13 cellular contexts compared by ENCODE assay signal in genomic region chr15:80010131-80010673, GRCh38. TPM values are rescaled to one million over a fixed set of nuclear protein-coding genes. Genes with fewer than 3 reads are reported as not detected.
A peak's percentile ranks its signal among the peaks of the same experiment; 100 is the strongest.
DNase-seq lines count a peak whose midpoint lies in the region; ATAC-seq, FAIRE-seq and TF ChIP-seq lines count a peak whose summit lies in the region.
"Had no signal": no experiment of that assay in that cellular context is flagged by ENCODE, and none has a peak within 500 bp of the region (broad histone marks: within the 10 kb centered on the region; RNA-seq: fewer than 3 reads in every experiment).

No MANE protein-coding gene starts in this region.

- H3K9ac ChIP-seq in mammary epithelial cell (ENCODE audit: insufficient read depth, low read length): no peak overlapping the region

- no peaks in the 10 kb centered on the region for H3K9me3 Mint-ChIP-seq in activated naive CD8-positive, alpha-beta T cell treated with anti-CD3 and anti-CD28 coated beads for 36 hours
- H3K9me3 Mint-ChIP-seq: activated T-cell treated with anti-CD3 and anti-CD28 coated beads, Interleukin-2, amount 50 U/mL, for 72 hours; CD4-positive, CD25-positive, alpha-beta regulatory T cell; T-cell had no signal

- H3K27ac ChIP-seq in A549: no peak overlapping the region
- peak overlapping the region; percentile 74 for H3K27ac ChIP-seq in mammary epithelial cell (ENCODE audit: insufficient read depth, low read depth, low read length)
- H3K27ac ChIP-seq in A673 (ENCODE audit: low read depth, low read length, poor library complexity, severe bottlenecking): no peak overlapping the region
- H3K27ac ChIP-seq: psoas muscle had no signal

- no peaks in the 10 kb centered on the region for H3K36me3 Mint-ChIP-seq in activated naive CD8-positive, alpha-beta T cell treated with anti-CD3 and anti-CD28 coated beads for 36 hours
- no peaks in the 10 kb centered on the region for H3K36me3 Mint-ChIP-seq in T-helper 17 cell (ENCODE audit: low read depth)
- H3K36me3 Mint-ChIP-seq: CD4-positive, CD25-positive, alpha-beta regulatory T cell; T-cell had no signal

- no peak for FAIRE-seq in A549 (lab: Jason Lieb, UNC)
- FAIRE-seq: keratinocyte had no signal

- dilution Hi-C loops in mammary epithelial cell (cut with HindIII; ENCODE audit: low sequenced_read_pairs): no loop called here

- H3K27me3 ChIP-seq in mammary epithelial cell (ENCODE audit: insufficient read depth, low read length) (no peaks in the 10 kb centered on the region), A673 (replicated peaks; ENCODE audit: insufficient read depth, low read depth, low read length, poor library complexity) (no peaks in the 10 kb centered on the region)

- H3K36me3 ChIP-seq in mammary epithelial cell (ENCODE audit: insufficient read depth, low read length) (no peaks in the 10 kb centered on the region), A673 (ENCODE audit: insufficient read depth, low read length, poor library complexity, severe bottlenecking) (no peaks in the 10 kb centered on the region)

- DNase-seq in A549 (ENCODE audit: low read depth in 1 of 2, low spot score in 1 of 2): peak in 1 of 2 experiments; percentile 33
- DNase-seq in NCI-H1092 treated with DMSO at 0.1 percent for 48 hours (lab: John Stamatoyannopoulos, UW): peak; percentile 79
- peak; percentile 89 for DNase-seq in mammary epithelial cell
- DNase-seq in activated naive CD8-positive, alpha-beta T cell treated with anti-CD3 and anti-CD28 coated beads for 36 hours: no peak
- DNase-seq in A673 (ENCODE audit: low spot score): no peak
- DNase-seq in iPS-NIHi11 (ENCODE audit: low spot score): no peak
- DNase-seq in T-helper 17 cell: no peak
- DNase-seq: CD4-positive, CD25-positive, alpha-beta regulatory T cell; psoas muscle; T-cell had no signal

- POLR2A ChIA-PET in A549 (lab: Yijun Ruan, JAX): no interaction called here
- POLR2A ChIA-PET in A673 (lab: Charles Lee; ENCODE audit: low non-redundant PET): no interaction called here

- CTCF ChIA-PET in A549 (lab: Yijun Ruan, JAX): interaction anchor here (0.9 kb wide), 1 partner anchor 15 kb away, joined by 3 read pairs; no protein-coding TSS in a partner anchor
- CTCF ChIA-PET in mammary epithelial cell (lab: Charles Lee; ENCODE audit: low non-redundant PET): no interaction called here
- CTCF ChIA-PET in A673 (lab: Charles Lee): no interaction called here

- H3K4me2 ChIP-seq in A549 (peak overlapping the region; percentile 3; the same call in 1 of the 3 replicates), mammary epithelial cell (ENCODE audit: insufficient read depth, low read depth, low read length) (peak overlapping the region; percentile 4)

- no peak overlapping the region for H3K27ac Mint-ChIP-seq in activated naive CD8-positive, alpha-beta T cell treated with anti-CD3 and anti-CD28 coated beads for 36 hours
- no peak overlapping the region for H3K27ac Mint-ChIP-seq in T-helper 17 cell
- H3K27ac Mint-ChIP-seq: T-cell had no signal

- no peaks in the 10 kb centered on the region for H4K20me1 ChIP-seq in mammary epithelial cell (ENCODE audit: insufficient read depth, low read length)

- TF ChIP-seq CTCF in A549 (IDR thresholded peaks at IDR 0.05) (no peak), mammary epithelial cell (conservative IDR thresholded peaks at IDR 0.05 in 1 of 2, IDR thresholded peaks at IDR 0.05 in 1 of 2; ENCODE audit: extremely low read depth in 1 of 2, insufficient read depth in 1 of 2, low read depth in 1 of 2, low read length in 2 of 2) (no peak), A673 (conservative IDR thresholded peaks at IDR 0.05; ENCODE audit: low read depth, low read length) (no peak)

- H3K4me3 Mint-ChIP-seq in activated naive CD8-positive, alpha-beta T cell treated with anti-CD3 and anti-CD28 coated beads for 36 hours: no peak overlapping the region
- H3K4me3 Mint-ChIP-seq in T-helper 17 cell: no peak overlapping the region
- H3K4me3 Mint-ChIP-seq: CD4-positive, CD25-positive, alpha-beta regulatory T cell; T-cell had no signal

- H3K4me1 Mint-ChIP-seq in activated naive CD8-positive, alpha-beta T cell treated with anti-CD3 and anti-CD28 coated beads for 36 hours: no peaks in the 10 kb centered on the region
- peaks cover 2% of the 10 kb centered on the region for H3K4me1 Mint-ChIP-seq in T-helper 17 cell
- H3K4me1 Mint-ChIP-seq: CD4-positive, CD25-positive, alpha-beta regulatory T cell; T-cell had no signal

- BruUV-seq in mammary epithelial cell (replicated peaks; lab: Mats Ljungman, UMichigan) (no TSS peak), A673 (replicated peaks; lab: Mats Ljungman, UMichigan) (no TSS peak)

- no peak for TF ChIP-seq RAD21 in A549 (conservative IDR thresholded peaks at IDR 0.05 in 1 of 2, IDR thresholded peaks at IDR 0.05 in 1 of 2)

- no peak overlapping the region for H3K4me3 ChIP-seq in A549
- no peak overlapping the region for H3K4me3 ChIP-seq in mammary epithelial cell (replicated peaks in 1 of 3; ENCODE audit: insufficient read depth in 1 of 3, low read depth in 2 of 3, low read length in 3 of 3)
- H3K4me3 ChIP-seq in A673 (ENCODE audit: low read depth, low read length, poor library complexity, severe bottlenecking): no peak overlapping the region
- H3K4me3 ChIP-seq: psoas muscle had no signal

- peaks cover 26% of the 10 kb centered on the region for H3K4me1 ChIP-seq in A549
- peaks cover 16% of the 10 kb centered on the region for H3K4me1 ChIP-seq in mammary epithelial cell (ENCODE audit: insufficient read depth, low read length)
- peaks cover 8% of the 10 kb centered on the region for H3K4me1 ChIP-seq in A673 (ENCODE audit: insufficient read depth, low read length, poor library complexity, severe bottlenecking)
- H3K4me1 ChIP-seq: psoas muscle had no signal

- H3K9me3 ChIP-seq in A549 (no peaks in the 10 kb centered on the region), mammary epithelial cell (replicated peaks; ENCODE audit: insufficient read depth, low read length) (no peaks in the 10 kb centered on the region), A673 (ENCODE audit: low read depth, low read length, poor library complexity, severe bottlenecking) (no peaks in the 10 kb centered on the region), T-helper 17 cell (ENCODE audit: control insufficient read depth, low read length, poor library complexity, severe bottlenecking) (no peaks in the 10 kb centered on the region)
- H3K9me3 ChIP-seq: psoas muscle had no signal

- in situ Hi-C loops in mammary epithelial cell (cut with MboI; ENCODE audit: low sequenced_read_pairs in 2 of 2): no loop called here

- WGBS in A549 (ENCODE audit: missing lambda C conversion rate): 33% methylated on average over 6 of the region's 6 CpGs
- 35% methylated on average over 6 of the region's 6 CpGs for WGBS in mammary epithelial cell (ENCODE audit: low coverage, missing lambda C conversion rate)

- no peaks in the 10 kb centered on the region for H3K79me2 ChIP-seq in mammary epithelial cell (ENCODE audit: insufficient read depth, low read length)

- no peak for TF ChIP-seq EP300 in A549 (IDR thresholded peaks at IDR 0.05)

- intact Hi-C loops in mammary epithelial cell (cut with micrococcal nuclease) (no loop called here), A673 (cut with micrococcal nuclease; ENCODE audit: unreplicated experiment) (no loop called here)

- peak in 1 of 2 experiments; percentile 37; a peak in 2 of 6 replicates for ATAC-seq in A549
- peak; percentile 19 for ATAC-seq in GM18517 (IDR thresholded peaks at IDR 0.05; ENCODE audit: unreplicated experiment)
- no peak for ATAC-seq in T-helper 17 cell
- ATAC-seq: psoas muscle, T-cell had no signal

- H2AFZ ChIP-seq in mammary epithelial cell (ENCODE audit: low read depth, low read length): no peak overlapping the region

- TF ChIP-seq POLR2A in A549 (IDR thresholded peaks at IDR 0.05; ENCODE audit: low read length): no peak

- H3K27me3 Mint-ChIP-seq in activated naive CD8-positive, alpha-beta T cell treated with anti-CD3 and anti-CD28 coated beads for 36 hours: no peaks in the 10 kb centered on the region
- H3K27me3 Mint-ChIP-seq in T-helper 17 cell: peaks cover 4% of the 10 kb centered on the region
- H3K27me3 Mint-ChIP-seq: T-cell had no signal

TF ChIP-seq in A549, 52 proteins besides CTCF, POLR2A, EP300 and RAD21 (continues in another document):
- no peak for TF ChIP-seq ZSCAN20 (CRISPR knock-in tag; IDR thresholded peaks at IDR 0.05)
- TF ChIP-seq ZNF302 (CRISPR knock-in tag; IDR thresholded peaks at IDR 0.05): no peak
- TF ChIP-seq CHD2 (IDR thresholded peaks at IDR 0.05; ENCODE audit: low read length, partially characterized antibody): no peak
- no peak for TF ChIP-seq CBX2 (IDR thresholded peaks at IDR 0.05; ENCODE audit: borderline replicate concordance, low read depth)
- no peak for TF ChIP-seq CBX8 (IDR thresholded peaks at IDR 0.05)

RNA-seq across cellular contexts. Expression of gene BCL2A1, which starts 39.2 kb away (rescaled TPM):
- polyA plus RNA-seq in A549 (2011; rRNA removed) (14.5 and 20.1 TPM in 2 replicates), A549 (2017; fragmentation: RNase III; extraction: RNeasy Plus Mini Kit Qiagen cat#74134 plus additional on column Dnase treatment) (14.0 to 31.3 TPM (median 19.6 TPM) in 3 replicates), mammary epithelial cell (0.06 TPM)
- polyA plus RNA-seq in A549 (2012; cell fraction: cytosol; rRNA removed): 21.5 and 23.6 TPM in 2 replicates
- 7.1 and 9.2 TPM in 2 replicates for polyA plus RNA-seq in A549 (2012; cell fraction: nucleus; rRNA removed)
- 4.5 and 6.2 TPM in 2 replicates for polyA minus RNA-seq in A549 (2011; rRNA and poly(A)+ RNA removed)
- total RNA-seq in mammary epithelial cell (under 1 TPM in 1 of 2 donors, not detected in 1; 0.78 TPM), A673 (2021) (not detected in 2 replicates), T-helper 17 cell (10 to 100 TPM; 23.3 to 27.0 TPM)
- polyA minus RNA-seq in mammary epithelial cell: not detected
- 10 to 100 TPM; 91.4 to 94.3 TPM for total RNA-seq in activated naive CD8-positive, alpha-beta T cell treated with anti-CD3 and anti-CD28 coated beads for 36 hours

RNA-seq across cellular contexts. Expression of gene ZFAND6, which starts 49.3 kb away (rescaled TPM):
- polyA plus RNA-seq in A549 (2011; rRNA removed) (271 and 307 TPM in 2 replicates), A549 (2017; fragmentation: RNase III; extraction: RNeasy Plus Mini Kit Qiagen cat#74134 plus additional on column Dnase treatment) (138 to 159 TPM (median 152 TPM) in 3 replicates), mammary epithelial cell (71.8 TPM)
- 96.5 and 124 TPM in 2 replicates for polyA plus RNA-seq in A549 (2012; cell fraction: cytosol; rRNA removed)
- polyA plus RNA-seq in A549 (2012; cell fraction: nucleus; rRNA removed): 55.1 and 65.0 TPM in 2 replicates
- 93.8 and 119 TPM in 2 replicates for polyA minus RNA-seq in A549 (2011; rRNA and poly(A)+ RNA removed)
- total RNA-seq in mammary epithelial cell (100 to 1,000 TPM in 1 of 2 donors, 10 to 100 TPM in 1; 52.7 to 102 TPM), A673 (2021) (41.4 and 42.8 TPM in 2 replicates), T-helper 17 cell (10 to 100 TPM; 85.5 to 91.6 TPM)
- polyA minus RNA-seq in mammary epithelial cell: 6.9 TPM
- total RNA-seq in activated naive CD8-positive, alpha-beta T cell treated with anti-CD3 and anti-CD28 coated beads for 36 hours: 10 to 100 TPM; 25.5 to 28.7 TPM

Comparison
In these comparisons a context has a peak if more than half of its experiments do, and no peak if none do; other contexts are left out.
1. DNase-seq: peak in NCI-H1092 treated with DMSO at 0.1 percent for 48 hours (single experiment) and mammary epithelial cell (single experiment); none in activated naive CD8-positive, alpha-beta T cell treated with anti-CD3 and anti-CD28 coated beads for 36 hours (single experiment), A673 (single experiment), iPS-NIHi11 (single experiment) and T-helper 17 cell (0 of 3).
2. RNA of gene BCL2A1, which starts 39.2 kb away (total RNA-seq): 91.4 to 94.3 TPM in activated naive CD8-positive, alpha-beta T cell treated with anti-CD3 and anti-CD28 coated beads for 36 hours and 23.3 to 27.0 TPM in T-helper 17 cell; 0.78 TPM in mammary epithelial cell and not detected in A673; every median in the first group is over 10 times any median in the second.